In the genomic region with DNA sequence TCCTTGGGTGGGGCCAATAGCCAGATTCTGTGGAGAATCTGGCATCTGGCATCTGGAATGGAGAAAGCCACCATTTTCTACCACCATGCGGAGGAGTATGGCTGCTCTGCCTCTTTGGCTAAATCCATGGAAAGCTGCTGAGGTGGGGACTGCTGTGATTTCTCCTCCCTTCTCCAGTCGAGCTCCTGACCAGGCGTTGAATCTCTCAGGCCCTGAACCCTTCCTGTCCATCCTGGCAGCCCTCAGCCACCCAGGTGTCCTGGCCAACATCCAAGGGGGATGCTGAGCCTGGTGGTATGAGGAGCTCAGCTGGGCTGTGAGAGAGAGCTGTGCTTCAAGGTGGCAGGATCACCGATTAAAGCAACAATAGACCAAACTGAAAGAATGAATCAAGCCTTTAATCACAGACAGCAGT, we compare ENCODE assay signal across 17 cellular contexts. TPM values are rescaled to one million over a fixed set of nuclear protein-coding genes. Genes with fewer than 3 reads are reported as not detected.
DNase-seq lines count a peak whose midpoint lies in the region; TF ChIP-seq lines count a peak whose summit lies in the region.
"Had no signal": no experiment of that assay in that cellular context is flagged by ENCODE, and none has a peak within 500 bp of the region (broad histone marks: within the 10 kb centered on the region; RNA-seq: fewer than 3 reads in every experiment).

No MANE protein-coding gene starts in this region.

- intact Hi-C loops in MCF 10A (cut with micrococcal nuclease): no loop called here

- TF ChIP-seq CTCF in MCF 10A (IDR thresholded peaks at IDR 0.05; ENCODE audit: unreplicated experiment): no peak

- BruUV-seq in MCF 10A (replicated peaks; lab: Mats Ljungman, UMichigan): no TSS peak

- H3K27ac Mint-ChIP-seq in activated naive CD4-positive, alpha-beta T cell treated with anti-CD3 and anti-CD28 coated beads, Interleukin-2, amount 10 ng/mL, durations not matched to agents 7 days and 5 days: peak overlapping the region; percentile 72
- H3K27ac Mint-ChIP-seq in IgD-negative memory B cell: peak overlapping the region; percentile 86 to 97 (median 97)
- no peak overlapping the region for H3K27ac Mint-ChIP-seq in MCF 10A (ENCODE audit: low read depth, unreplicated experiment)
- H3K27ac Mint-ChIP-seq: CD4-positive, CD25-positive, alpha-beta regulatory T cell had no signal

- H3K27me3 Mint-ChIP-seq in activated naive CD4-positive, alpha-beta T cell treated with anti-CD3 and anti-CD28 coated beads, Interleukin-2, amount 10 ng/mL, durations not matched to agents 7 days and 5 days: peaks cover 62% of the 10 kb centered on the region
- no peaks in the 10 kb centered on the region for H3K27me3 Mint-ChIP-seq in IgD-negative memory B cell
- H3K27me3 Mint-ChIP-seq in MCF 10A (ENCODE audit: insufficient read depth, unreplicated experiment): no peaks in the 10 kb centered on the region

- peaks cover 2% of the 10 kb centered on the region for H3K36me3 Mint-ChIP-seq in activated naive CD4-positive, alpha-beta T cell treated with anti-CD3 and anti-CD28 coated beads, Interleukin-2, amount 10 ng/mL, durations not matched to agents 7 days and 5 days
- H3K36me3 Mint-ChIP-seq in IgD-negative memory B cell (peaks cover 11% of the 10 kb centered on the region), MCF 10A (ENCODE audit: insufficient read depth, unreplicated experiment) (no peaks in the 10 kb centered on the region)

- H3K4me3 Mint-ChIP-seq in activated naive CD4-positive, alpha-beta T cell treated with anti-CD3 and anti-CD28 coated beads, Interleukin-2, amount 10 ng/mL, durations not matched to agents 7 days and 5 days: no peak overlapping the region
- H3K4me3 Mint-ChIP-seq in IgD-negative memory B cell: peak overlapping the region; percentile 97 to 100 (median 98)
- no peak overlapping the region for H3K4me3 Mint-ChIP-seq in MCF 10A (ENCODE audit: unreplicated experiment)
- H3K4me3 Mint-ChIP-seq: CD4-positive, CD25-positive, alpha-beta regulatory T cell had no signal

- CTCF ChIA-PET in activated naive CD4-positive, alpha-beta T cell treated with anti-CD3 and anti-CD28 coated beads, Interleukin-2, amount 10 ng/mL, durations not matched to agents 7 days and 5 days (lab: Charles Lee): interaction anchor here (2.7 kb wide), 1 partner anchor 77 kb away, joined by 9 read pairs; no protein-coding TSS in a partner anchor
- CTCF ChIA-PET in MCF 10A (lab: Yijun Ruan, JAX): interaction anchor here (0.7 to 1.5 kb wide), 3 partner anchors 33 to 152 kb away, joined by 4 to 5 read pairs (median 4); no protein-coding TSS in a partner anchor

- POLR2A ChIA-PET in MCF 10A (lab: Yijun Ruan, JAX): interaction anchor here (0.7 kb wide), 1 partner anchor 18 kb away, joined by 3 read pairs; no protein-coding TSS in a partner anchor

- peaks cover 7% of the 10 kb centered on the region for H3K9me3 Mint-ChIP-seq in activated naive CD4-positive, alpha-beta T cell treated with anti-CD3 and anti-CD28 coated beads, Interleukin-2, amount 10 ng/mL, durations not matched to agents 7 days and 5 days
- peaks cover 0 to 2% (median 0%) of the 10 kb centered on the region in 3 donors for H3K9me3 Mint-ChIP-seq in IgD-negative memory B cell
- H3K9me3 Mint-ChIP-seq in MCF 10A (ENCODE audit: unreplicated experiment): peaks cover 25% of the 10 kb centered on the region

- H3K4me1 Mint-ChIP-seq in activated naive CD4-positive, alpha-beta T cell treated with anti-CD3 and anti-CD28 coated beads, Interleukin-2, amount 10 ng/mL, durations not matched to agents 7 days and 5 days: peaks cover 66% of the 10 kb centered on the region
- H3K4me1 Mint-ChIP-seq in IgD-negative memory B cell (peaks cover 37 to 57% (median 51%) of the 10 kb centered on the region in 3 donors), MCF 10A (ENCODE audit: insufficient read depth, unreplicated experiment) (no peaks in the 10 kb centered on the region)

- no peak for DNase-seq in activated naive CD4-positive, alpha-beta T cell treated with anti-CD3 and anti-CD28 coated beads, Interleukin-2, amount 10 ng/mL, durations not matched to agents 7 days and 5 days
- DNase-seq in activated naive CD4-positive, alpha-beta T cell treated with Interleukin-2 at 50 U/mL for 16 hours: no peak
- DNase-seq in dermis blood vessel endothelial cell (peak; percentile 3), MCF 10A (ENCODE audit: unreplicated experiment) (no peak), UCSD-AML1 (lab: John Stamatoyannopoulos, UW; ENCODE audit: unreplicated experiment) (no peak), NCI-H2227 (lab: John Stamatoyannopoulos, UW; ENCODE audit: unreplicated experiment) (no peak)
- DNase-seq: CD4-positive, CD25-positive, alpha-beta regulatory T cell; NCI-H1105; NCI-H1694; NCI-H2227 treated with DMSO at 0.1 percent for 48 hours; NCI-H524 treated with DMSO at 0.1 percent for 48 hours; SHP77; SK-N-SH had no signal

RNA-seq across cellular contexts. Expression of gene SIGLEC6, which starts 17.4 kb away (rescaled TPM):
- polyA plus RNA-seq in IgD-negative memory B cell: 27.6 TPM
- not detected in 2 replicates for total RNA-seq in dermis blood vessel endothelial cell
- not detected in 2 replicates for total RNA-seq in MCF 10A (2022)
- total RNA-seq: CD4-positive, CD25-positive, alpha-beta regulatory T cell; H1; OCI-LY7 had no signal
- polyA plus RNA-seq: A549; CD4-positive, CD25-positive, alpha-beta regulatory T cell; SK-N-SH had no signal

RNA-seq across cellular contexts. Expression of gene ZNF175, which starts 22.2 kb away (rescaled TPM):
- polyA plus RNA-seq in IgD-negative memory B cell: 4.9 TPM
- total RNA-seq in dermis blood vessel endothelial cell: 4.3 and 8.3 TPM in 2 replicates
- 6.9 and 9.3 TPM in 2 replicates for total RNA-seq in MCF 10A (2022)

RNA-seq across cellular contexts. Expression of gene SIGLEC12, which starts 47.3 kb away (rescaled TPM):
- polyA plus RNA-seq in IgD-negative memory B cell: 1.1 TPM
- not detected in 2 replicates for total RNA-seq in dermis blood vessel endothelial cell
- not detected in 2 replicates for total RNA-seq in MCF 10A (2022)
- total RNA-seq: CD4-positive, CD25-positive, alpha-beta regulatory T cell; H1; OCI-LY7 had no signal
- polyA plus RNA-seq: A549, H1, SK-N-SH had no signal

Comparison
In these comparisons a context has a peak if more than half of its experiments do, and no peak if none do; other contexts are left out.
1. H3K4me3 Mint-ChIP-seq: peak in IgD-negative memory B cell (4 of 4); none in activated naive CD4-positive, alpha-beta T cell treated with anti-CD3 and anti-CD28 coated beads, Interleukin-2, amount 10 ng/mL, durations not matched to agents 7 days and 5 days (single experiment) and MCF 10A (single experiment).